Comparison of ENCODE assay signal across 8 cellular contexts in the genomic region with DNA sequence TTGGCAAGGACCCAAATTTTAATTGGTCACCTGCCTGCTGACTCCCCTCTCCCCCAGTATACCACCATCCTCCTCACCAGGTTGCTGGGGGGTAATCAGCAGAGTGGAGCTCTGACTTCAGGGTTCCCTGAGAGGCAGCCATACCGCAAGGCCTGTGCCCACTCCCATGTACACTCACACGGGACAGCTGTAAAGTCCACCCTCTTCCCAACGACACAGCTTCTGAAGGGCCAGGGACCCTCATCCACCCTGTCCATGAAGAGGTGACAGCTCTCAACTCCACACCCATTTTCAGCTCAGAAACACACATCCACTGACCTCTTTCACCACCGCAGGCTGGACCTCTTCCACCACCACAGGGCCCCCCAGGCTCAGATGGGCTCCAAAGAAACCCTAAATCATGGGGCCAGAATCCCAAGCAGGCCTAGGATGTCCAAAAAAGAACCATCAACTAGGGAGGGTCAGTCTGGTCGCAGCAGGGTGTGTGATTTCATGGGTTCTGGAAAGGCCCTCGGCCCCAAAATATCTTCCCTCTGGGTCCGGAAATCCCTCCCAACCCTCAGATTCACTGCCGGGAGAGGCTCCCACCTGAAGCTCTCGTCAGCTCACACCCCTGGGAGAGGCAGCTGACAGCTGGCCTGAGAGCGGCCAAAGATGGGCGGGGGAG. TPM values are rescaled to one million over a fixed set of nuclear protein-coding genes. Genes with fewer than 3 reads are reported as not detected.
DNase-seq lines count a peak whose midpoint lies in the region; ATAC-seq, FAIRE-seq and TF ChIP-seq lines count a peak whose summit lies in the region.

No MANE protein-coding gene starts in this region.

- H4K91ac ChIP-seq in H1 (replicated peaks; ENCODE audit: insufficient read length, low read length), result peak overlapping the region; percentile 26

- H3K23me2 ChIP-seq in H1 (ENCODE audit: low read depth, low read length), result peaks cover 3% of the 10 kb centered on the region; the same call in 1 of the 2 replicates

- no peak overlapping the region for H3K27ac ChIP-seq in H1 (ENCODE audit: low read depth, low read length)

- no peak overlapping the region for H2AFZ ChIP-seq in H1 (ENCODE audit: low read length)

- H2AK5ac ChIP-seq in H1 (ENCODE audit: low read depth, low read length), result no peak overlapping the region

- 0 out of 2 replicates have a peak overlapping the region, but pooled peaks have one; percentile 9 for H2BK12ac ChIP-seq in H1 (ENCODE audit: low read depth, low read length)

- no peaks in the 10 kb centered on the region for H3K36me3 Mint-ChIP-seq in stimulated activated naive CD8-positive, alpha-beta T cell treated with anti-CD3 and anti-CD28 coated beads, Interleukin-15, Interleukin-2, amounts not matched to agents 100 ng/mL and 50 ng/mL, for 24 hours (ENCODE audit: low read depth)
- H3K36me3 Mint-ChIP-seq in naive B cell, result peaks cover 4 to 6% of the 10 kb centered on the region in 2 donors

- POLR2A ChIA-PET in H1 (lab: Charles Lee; ENCODE audit: partially characterized antibody), result interaction anchor here (0.9 kb wide), 1 partner anchor 85 kb away, joined by 3 read pairs; no protein-coding TSS in a partner anchor

- WGBS in H1 (ENCODE audit: extremely low coverage in 1 of 2, insufficient coverage in 1 of 2, insufficient read length in 1 of 2, insufficient replicate concordance in 2 of 2, low coverage in 1 of 2, low lambda C conversion rate in 2 of 2, missing lambda C conversion rate in 1 of 2), 2 experiments, result 56% methylated on average over 11 of the region's 11 CpGs; no CpG with 5 or more reads in 1 of the 2 experiments

- no peak for TF ChIP-seq RAD21 in H1 (IDR thresholded peaks at IDR 0.05 in 1 of 2, conservative IDR thresholded peaks at IDR 0.05 in 1 of 2; ENCODE audit: low read depth in 2 of 2, low read length in 2 of 2)

- H4K20me1 ChIP-seq in H1 (replicated peaks in 1 of 2; ENCODE audit: control insufficient read depth in 1 of 2, insufficient read depth in 2 of 2, low read length in 2 of 2), result peaks cover 0 to 3% of the 10 kb centered on the region in 2 experiments

- TF ChIP-seq POLR2A in H1 (IDR thresholded peaks at IDR 0.05; ENCODE audit: control extremely low read depth in 1 of 2, low read depth in 2 of 2, low read length in 2 of 2), result no peak

- H3K4ac ChIP-seq in H1 (replicated peaks; ENCODE audit: insufficient read length, low read depth, low read length), result no peak overlapping the region

- no peak for ATAC-seq in stimulated activated naive CD8-positive, alpha-beta T cell treated with anti-CD3 and anti-CD28 coated beads, Interleukin-15, Interleukin-2, amounts not matched to agents 100 U/mL and 50 U/mL, for 24 hours
- ATAC-seq in naive B cell (ENCODE audit: low read depth in 2 of 2), result no peak

- no peak for DNase-seq in stimulated activated naive CD8-positive, alpha-beta T cell treated with anti-CD3 and anti-CD28 coated beads, Interleukin-15, Interleukin-2, amounts not matched to agents 100 U/mL and 50 U/mL, for 24 hours
- DNase-seq in H1 (ENCODE audit: low read depth in 1 of 2, low spot score in 2 of 2), result no peak
- DNase-seq in naive B cell, result no peak
- no peak for DNase-seq in activated effector memory CD4-positive, alpha-beta T cell treated with Interleukin-2 at 50 U/mL for 16 hours
- DNase-seq in RCC 7860 (ENCODE audit: low spot score), result no peak
- no peak for DNase-seq in GM10266 (ENCODE audit: extremely low spot score)
- DNase-seq in SIG-M5 treated with dmso at 0.1 percent for 504 hours (lab: John Stamatoyannopoulos, UW; ENCODE audit: unreplicated experiment), result no peak

- H2BK120ac ChIP-seq in H1 (replicated peaks; ENCODE audit: low read depth, low read length), result no peak overlapping the region

- no peaks in the 10 kb centered on the region for H3K79me2 ChIP-seq in H1 (ENCODE audit: control insufficient read depth in 1 of 2, insufficient read depth in 2 of 2, low read length in 2 of 2)

- no peaks in the 10 kb centered on the region for H3K9me3 ChIP-seq in H1 (ENCODE audit: insufficient read depth in 2 of 2, low read depth in 1 of 2, low read length in 1 of 2)

- H3K4me1 ChIP-seq in H1 (replicated peaks in 1 of 4; ENCODE audit: control insufficient read depth in 3 of 4, insufficient read depth in 4 of 4, low read length in 3 of 4), result peaks cover 0 to 14% (median 4%) of the 10 kb centered on the region in 4 experiments; a peak in 6 of 7 replicates

- FAIRE-seq in H1 (lab: Jason Lieb, UNC), result no peak
- no peak for FAIRE-seq in RCC 7860 (lab: Jason Lieb, UNC)

- no peaks in the 10 kb centered on the region; a peak in 1 of 7 replicates for H3K27me3 ChIP-seq in H1 (replicated peaks in 1 of 4; ENCODE audit: control insufficient read depth in 3 of 4, extremely low read depth in 1 of 4, insufficient read depth in 3 of 4, low read length in 3 of 4)

- H3K27me3 Mint-ChIP-seq in stimulated activated naive CD8-positive, alpha-beta T cell treated with anti-CD3 and anti-CD28 coated beads, Interleukin-15, Interleukin-2, amounts not matched to agents 100 ng/mL and 50 ng/mL, for 24 hours, result no peaks in the 10 kb centered on the region
- no peaks in the 10 kb centered on the region for H3K27me3 Mint-ChIP-seq in naive B cell

- no peak overlapping the region for H2BK20ac ChIP-seq in H1 (ENCODE audit: low read length)

- TF ChIP-seq CTCF in H1 (IDR thresholded peaks at IDR 0.05; ENCODE audit: control extremely low read depth in 1 of 3, insufficient read depth in 1 of 3, low read depth in 1 of 3, low read length in 3 of 3), result no peak
- TF ChIP-seq CTCF in GM10266 (IDR thresholded peaks at IDR 0.05; ENCODE audit: control insufficient read depth, insufficient read depth, low read depth, missing control alignments), result no peak

- H3K4me1 Mint-ChIP-seq in stimulated activated naive CD8-positive, alpha-beta T cell treated with anti-CD3 and anti-CD28 coated beads, Interleukin-15, Interleukin-2, amounts not matched to agents 100 ng/mL and 50 ng/mL, for 24 hours (ENCODE audit: low read depth), result peaks cover 53% of the 10 kb centered on the region
- peaks cover 80 to 96% (median 96%) of the 10 kb centered on the region in 3 donors for H3K4me1 Mint-ChIP-seq in naive B cell

- H3K9ac ChIP-seq in H1 (replicated peaks in 1 of 4; ENCODE audit: extremely low read depth in 1 of 4, low read depth in 3 of 4, low read length in 3 of 4), result no peak overlapping the region

- no peak overlapping the region for H3K4me3 ChIP-seq in H1 (ENCODE audit: extremely low read depth in 1 of 4, insufficient read depth in 2 of 4, low read depth in 3 of 4, low read length in 4 of 4)

- no peak overlapping the region for H3K56ac ChIP-seq in H1 (replicated peaks; ENCODE audit: insufficient read length, low read depth, low read length)

- CTCF ChIA-PET in H1 (lab: Charles Lee; ENCODE audit: partially characterized antibody), result interaction anchor here (0.6 to 12.5 kb wide), 35 partner anchors 8 to 427 kb away, joined by 3 to 181 read pairs (median 4); a partner anchor contains a TSS

- H3K4me2 ChIP-seq in H1 (ENCODE audit: insufficient read depth in 1 of 2, low read depth in 2 of 2, low read length in 2 of 2), result no peak overlapping the region

- no peaks in the 10 kb centered on the region for H3K36me3 ChIP-seq in H1 (ENCODE audit: control insufficient read depth in 2 of 4, insufficient read depth in 4 of 4, low read length in 3 of 4)

- peak overlapping the region; percentile 98 for H3K27ac Mint-ChIP-seq in stimulated activated naive CD8-positive, alpha-beta T cell treated with anti-CD3 and anti-CD28 coated beads, Interleukin-15, Interleukin-2, amounts not matched to agents 100 ng/mL and 50 ng/mL, for 24 hours
- peak overlapping the region; percentile 88 to 99 (median 98) for H3K27ac Mint-ChIP-seq in naive B cell

- no peaks in the 10 kb centered on the region for H3K9me3 Mint-ChIP-seq in stimulated activated naive CD8-positive, alpha-beta T cell treated with anti-CD3 and anti-CD28 coated beads, Interleukin-15, Interleukin-2, amounts not matched to agents 100 ng/mL and 50 ng/mL, for 24 hours
- no peaks in the 10 kb centered on the region for H3K9me3 Mint-ChIP-seq in naive B cell

- H3K4me3 Mint-ChIP-seq in stimulated activated naive CD8-positive, alpha-beta T cell treated with anti-CD3 and anti-CD28 coated beads, Interleukin-15, Interleukin-2, amounts not matched to agents 100 ng/mL and 50 ng/mL, for 24 hours, result peak overlapping the region; percentile 68
- H3K4me3 Mint-ChIP-seq in naive B cell, result peak overlapping the region; percentile 74 to 95 (median 90)

- no peak overlapping the region; the same call in 1 of the 2 replicates for H4K8ac ChIP-seq in H1 (ENCODE audit: extremely low read depth, insufficient read depth, low read length)

- TF ChIP-seq EP300 in H1 (IDR thresholded peaks at IDR 0.05; ENCODE audit: borderline replicate concordance in 1 of 2, low read depth in 2 of 2, low read length in 2 of 2), result no peak

- 0 out of 2 replicates have a peak, but pooled peaks cover 2% of the 10 kb centered on the region for H3K79me1 ChIP-seq in H1 (ENCODE audit: low read depth, low read length)

- H3K23ac ChIP-seq in H1 (ENCODE audit: insufficient read length), result no peak overlapping the region

- no peak overlapping the region; the same call in 1 of the 2 replicates for H2BK15ac ChIP-seq in H1 (ENCODE audit: low read length)

- H2BK5ac ChIP-seq in H1 (ENCODE audit: low read depth, low read length), result no peak overlapping the region

- no peak overlapping the region for H3K14ac ChIP-seq in H1 (ENCODE audit: insufficient read length)

- no peak overlapping the region for H4K5ac ChIP-seq in H1 (ENCODE audit: insufficient read length, low read depth, low read length)

- no peak overlapping the region for H3K18ac ChIP-seq in H1 (ENCODE audit: extremely low read depth, low read length)

RNA-seq across cellular contexts. Expression of a gene that starts 29.9 kb away (rescaled TPM):
- total RNA-seq in H1 (2021; fragmentation: NEBNext Ultra II Directional; extraction: Animal tissue kit (Norgen Biotek cat#: 25700)), result 2.3 and 2.4 TPM in 2 replicates
- polyA plus RNA-seq in H1 (2011; rRNA removed), result 5.9 and 6.7 TPM in 2 replicates
- 4.6 TPM for polyA plus RNA-seq in H1 (2011; cell fraction: cytosol; rRNA removed)
- 7.6 TPM for polyA plus RNA-seq in H1 (2011; cell fraction: nucleus; rRNA removed)
- polyA plus RNA-seq in H1 (2012, experiment 1 of 2), result 2.1 to 6.8 TPM (median 4.1 TPM) in 4 replicates
- 2.7 TPM for polyA plus RNA-seq in H1 (2012, experiment 2 of 2)
- 0.71 TPM for polyA plus RNA-seq in H1 (2013, experiment 1 of 2)
- 0.61 TPM for polyA plus RNA-seq in H1 (2013, experiment 2 of 2)
- 1.9 and 4.6 TPM in 2 replicates for polyA minus RNA-seq in H1 (2011; rRNA and poly(A)+ RNA removed)
- polyA minus RNA-seq in H1 (2011; cell fraction: cytosol; rRNA and poly(A)+ RNA removed), result 3.2 TPM
- 2.8 TPM for polyA minus RNA-seq in H1 (2011; cell fraction: nucleus; rRNA and poly(A)+ RNA removed)
- polyA plus RNA-seq in naive B cell (ENCODE audit: low read depth in 6 of 6), result 100 to 1,000 TPM in 1 of 6 donors, 10 to 100 TPM in 5; 52.3 to 145 (median 72.6) TPM

RNA-seq across cellular contexts. Expression of a gene that starts 41.7 kb away (rescaled TPM):
- total RNA-seq in H1 (2021; fragmentation: NEBNext Ultra II Directional; extraction: Animal tissue kit (Norgen Biotek cat#: 25700)), result not detected in 2 replicates
- polyA plus RNA-seq in H1 (2011; rRNA removed), result 0.09 and 0.25 TPM in 2 replicates
- 0.22 TPM for polyA plus RNA-seq in H1 (2011; cell fraction: cytosol; rRNA removed)
- polyA plus RNA-seq in H1 (2011; cell fraction: nucleus; rRNA removed), result 0.21 TPM
- 0.23 TPM in 1 of 4 replicates, not detected in the others for polyA plus RNA-seq in H1 (2012, experiment 1 of 2)
- polyA plus RNA-seq in H1 (2012, experiment 2 of 2), result 0.13 TPM
- polyA plus RNA-seq in H1 (2013, experiment 1 of 2), result 0.04 TPM
- polyA plus RNA-seq in H1 (2013, experiment 2 of 2), result 0.07 TPM
- polyA minus RNA-seq in H1 (2011; rRNA and poly(A)+ RNA removed), result not detected in 2 replicates
- not detected for polyA minus RNA-seq in H1 (2011; cell fraction: cytosol; rRNA and poly(A)+ RNA removed)
- not detected for polyA minus RNA-seq in H1 (2011; cell fraction: nucleus; rRNA and poly(A)+ RNA removed)
- not detected for polyA plus RNA-seq in naive B cell (ENCODE audit: low read depth in 6 of 6)
